In genomic region chr1:116472431-116472961, GRCh38 we compare ENCODE assay signal across 15 cellular contexts.
DNase-seq lines count a peak whose midpoint lies in the region; ATAC-seq and TF ChIP-seq lines count a peak whose summit lies in the region.
"Had no signal": no experiment of that assay in that cellular context is flagged by ENCODE, and none has a peak within 500 bp of the region (broad histone marks: within the 10 kb centered on the region; RNA-seq: fewer than 3 reads in every experiment).

No MANE protein-coding gene starts in this region.

- H3K27ac Mint-ChIP-seq in brain, result peak overlapping the region in 3 of 5 experiments; percentile 54 to 71 (median 65)
- no peak overlapping the region for H3K27ac Mint-ChIP-seq in natural killer cell
- peak overlapping the region in 1 of 10 donors; percentile 5 for H3K27ac Mint-ChIP-seq in naive thymus-derived CD8-positive, alpha-beta T cell
- H3K27ac Mint-ChIP-seq: CD4-positive, CD25-positive, alpha-beta regulatory T cell; stimulated activated naive B cell treated with anti-CD40 and anti-IgM and Interleukin-4, amounts not matched to agents 10 μg/mL and 1 μg/mL and 100 μg/mL, for 72 hours had no signal

- H3K4me1 ChIP-seq in mesenchymal stem cell (ENCODE audit: control insufficient read depth, insufficient read depth, low read depth, low read length), result peaks cover 33% of the 10 kb centered on the region
- H3K4me1 ChIP-seq in gastrocnemius medialis, result peaks cover 27 to 32% of the 10 kb centered on the region in 2 donors

- no peak overlapping the region for H3K4me3 Mint-ChIP-seq in brain
- H3K4me3 Mint-ChIP-seq in natural killer cell, result no peak overlapping the region
- no peak overlapping the region for H3K4me3 Mint-ChIP-seq in naive thymus-derived CD8-positive, alpha-beta T cell
- H3K4me3 Mint-ChIP-seq: CD4-positive, CD25-positive, alpha-beta regulatory T cell; stimulated activated naive B cell treated with anti-CD40 and anti-IgM and Interleukin-4, amounts not matched to agents 10 μg/mL and 1 μg/mL and 100 μg/mL, for 72 hours had no signal

- TF ChIP-seq CTCF in brain (conservative IDR thresholded peaks at IDR 0.05), result no peak
- TF ChIP-seq CTCF in natural killer cell (IDR thresholded peaks at IDR 0.05), result no peak
- TF ChIP-seq CTCF in gastrocnemius medialis (IDR thresholded peaks at IDR 0.05 in 4 of 5, conservative IDR thresholded peaks at IDR 0.05 in 1 of 5), result no peak

- H3K36me3 ChIP-seq in mesenchymal stem cell (ENCODE audit: control insufficient read depth in 1 of 2, insufficient read depth in 2 of 2, low read depth in 1 of 2, low read length in 2 of 2), result no peaks in the 10 kb centered on the region
- H3K36me3 ChIP-seq in gastrocnemius medialis, result no peaks in the 10 kb centered on the region

- H3K4me2 ChIP-seq in mesenchymal stem cell (ENCODE audit: low read length, poor library complexity, severe bottlenecking), result peak overlapping the region; percentile 0

- no peaks in the 10 kb centered on the region for H3K27me3 Mint-ChIP-seq in brain
- no peaks in the 10 kb centered on the region for H3K27me3 Mint-ChIP-seq in natural killer cell (ENCODE audit: low read depth in 2 of 2)
- peaks cover 0 to 5% (median 0%) of the 10 kb centered on the region in 5 donors for H3K27me3 Mint-ChIP-seq in naive thymus-derived CD8-positive, alpha-beta T cell
- H3K27me3 Mint-ChIP-seq: CD4-positive, CD25-positive, alpha-beta regulatory T cell had no signal

- POLR2A ChIA-PET in naive thymus-derived CD8-positive, alpha-beta T cell (lab: Charles Lee), result no interaction called here

- peak; percentile 87 for DNase-seq in Caki2 (ENCODE audit: low read depth)
- DNase-seq in NCI-H2107 (lab: John Stamatoyannopoulos, UW), result peak; percentile 83
- peak; percentile 62 for DNase-seq in mesenchymal stem cell
- DNase-seq in natural killer cell, result no peak
- DNase-seq in gastrocnemius medialis, result no peak
- no peak for DNase-seq in naive thymus-derived CD8-positive, alpha-beta T cell
- DNase-seq: CD4-positive, CD25-positive, alpha-beta regulatory T cell; cortex of kidney; head of caudate nucleus; MV-4-11; stimulated activated CD4-positive, alpha-beta T cell treated with anti-CD3 and anti-CD28 coated beads, Interleukin-15, amount 100 ng/mL, for 24 hours; stimulated activated naive B cell treated with anti-CD40 and anti-IgM and Interleukin-4, amounts not matched to agents 10 μg/mL and 1 μg/mL and 100 μg/mL, for 72 hours had no signal

- H3K27ac ChIP-seq in mesenchymal stem cell (ENCODE audit: low read length, poor library complexity, severe bottlenecking), result peak overlapping the region; percentile 68
- no peak overlapping the region for H3K27ac ChIP-seq in gastrocnemius medialis

- in situ Hi-C loops in Caki2 (cut with HindIII; ENCODE audit: low pct_unique_long_range_greater_than_20kb, low sequenced_read_pairs), result no loop called here
- in situ Hi-C loops in gastrocnemius medialis (cut with MboI; ENCODE audit: low sequenced_read_pairs in 4 of 4), result no loop called here

- H3K4me1 Mint-ChIP-seq in brain (peaks cover 26% of the 10 kb centered on the region), natural killer cell (no peaks in the 10 kb centered on the region)
- peaks cover 0 to 1% (median 0%) of the 10 kb centered on the region in 4 donors for H3K4me1 Mint-ChIP-seq in naive thymus-derived CD8-positive, alpha-beta T cell
- H3K4me1 Mint-ChIP-seq: CD4-positive, CD25-positive, alpha-beta regulatory T cell; stimulated activated naive B cell treated with anti-CD40 and anti-IgM and Interleukin-4, amounts not matched to agents 10 μg/mL and 1 μg/mL and 100 μg/mL, for 72 hours had no signal

- H3K23ac ChIP-seq in mesenchymal stem cell (ENCODE audit: low read length in 2 of 2), result no peak overlapping the region

- H2BK15ac ChIP-seq in mesenchymal stem cell (ENCODE audit: low read depth, poor library complexity, severe bottlenecking), result no peak overlapping the region

- H3K9me3 ChIP-seq in mesenchymal stem cell (ENCODE audit: control insufficient read depth, low read length) (no peaks in the 10 kb centered on the region), gastrocnemius medialis (no peaks in the 10 kb centered on the region)

- H2BK120ac ChIP-seq in mesenchymal stem cell (ENCODE audit: low read depth, low read length), result no peak overlapping the region

- H3K9me3 Mint-ChIP-seq in brain, result peaks cover 0 to 2% (median 0%) of the 10 kb centered on the region in 5 experiments
- no peaks in the 10 kb centered on the region for H3K9me3 Mint-ChIP-seq in natural killer cell
- no peaks in the 10 kb centered on the region for H3K9me3 Mint-ChIP-seq in naive thymus-derived CD8-positive, alpha-beta T cell
- H3K9me3 Mint-ChIP-seq: CD4-positive, CD25-positive, alpha-beta regulatory T cell; stimulated activated naive B cell treated with anti-CD40 and anti-IgM and Interleukin-4, amounts not matched to agents 10 μg/mL and 1 μg/mL and 100 μg/mL, for 72 hours had no signal

- no peak overlapping the region for H3K4me3 ChIP-seq in mesenchymal stem cell (ENCODE audit: insufficient read depth in 1 of 2, low read depth in 1 of 2, low read length in 2 of 2)
- H3K4me3 ChIP-seq in gastrocnemius medialis, result no peak overlapping the region

- ATAC-seq in natural killer cell (no peak), gastrocnemius medialis (no peak), HG03439 (IDR thresholded peaks at IDR 0.05; ENCODE audit: unreplicated experiment) (no peak)
- ATAC-seq in naive thymus-derived CD8-positive, alpha-beta T cell, result no peak
- ATAC-seq: HCT116; stimulated activated naive B cell treated with anti-CD40 and anti-IgM and Interleukin-4, amounts not matched to agents 10 μg/mL and 1 μg/mL and 100 μg/mL, for 72 hours had no signal

- H3K9ac ChIP-seq in mesenchymal stem cell (ENCODE audit: low read length), result no peak overlapping the region

- no peak for TF ChIP-seq POLR2A in gastrocnemius medialis (IDR thresholded peaks at IDR 0.05)

- no peak overlapping the region for H3K18ac ChIP-seq in mesenchymal stem cell (ENCODE audit: low read depth in 1 of 2, low read length in 2 of 2)

- WGBS in mesenchymal stem cell, result 55% methylated on average over 3 of the region's 3 CpGs

- no peak overlapping the region for H3K4ac ChIP-seq in mesenchymal stem cell (ENCODE audit: low read depth in 1 of 2, low read length in 2 of 2)

- no peak overlapping the region for H2BK12ac ChIP-seq in mesenchymal stem cell (ENCODE audit: low read length in 2 of 2)

- intact Hi-C loops in natural killer cell (cut with micrococcal nuclease), result no loop called here
- intact Hi-C loops in gastrocnemius medialis (cut with DNase I; ENCODE audit: low total_unique reads), result loop anchor here (10.0 kb wide), 1 partner anchor 718 kb away; no protein-coding TSS in a partner anchor

- no peaks in the 10 kb centered on the region for H3K79me1 ChIP-seq in mesenchymal stem cell (replicated peaks; ENCODE audit: low read length, poor library complexity, severe bottlenecking)

- H2AK5ac ChIP-seq in mesenchymal stem cell (ENCODE audit: low read length, severe bottlenecking), result no peak overlapping the region

- no peak overlapping the region for H2BK5ac ChIP-seq in mesenchymal stem cell (ENCODE audit: low read depth, low read length, poor library complexity, severe bottlenecking)

- H3K36me3 Mint-ChIP-seq in brain (no peaks in the 10 kb centered on the region), natural killer cell (no peaks in the 10 kb centered on the region)
- H3K36me3 Mint-ChIP-seq in naive thymus-derived CD8-positive, alpha-beta T cell, result peaks cover 0 to 2% (median 0%) of the 10 kb centered on the region in 3 donors
- H3K36me3 Mint-ChIP-seq: stimulated activated naive B cell treated with anti-CD40 and anti-IgM and Interleukin-4, amounts not matched to agents 10 μg/mL and 1 μg/mL and 100 μg/mL, for 72 hours had no signal

- no peak overlapping the region for H2AFZ ChIP-seq in mesenchymal stem cell (ENCODE audit: low read depth, low read length)

- peaks cover 0 to under 1% of the 10 kb centered on the region in 2 experiments for H3K27me3 ChIP-seq in mesenchymal stem cell (ENCODE audit: control insufficient read depth in 1 of 2, insufficient read depth in 1 of 2, low read length in 2 of 2)
- no peaks in the 10 kb centered on the region for H3K27me3 ChIP-seq in gastrocnemius medialis

- no peak overlapping the region for H3K14ac ChIP-seq in mesenchymal stem cell (ENCODE audit: low read length in 2 of 2)

- H4K8ac ChIP-seq in mesenchymal stem cell (ENCODE audit: low read length), result no peak overlapping the region

- no peak overlapping the region for H4K91ac ChIP-seq in mesenchymal stem cell (ENCODE audit: low read length)

Comparison
In these comparisons a context has a peak if more than half of its experiments do, and no peak if none do; other contexts are left out.
1. DNase-seq: peak in Caki2 (single experiment), NCI-H2107 (single experiment) and mesenchymal stem cell (single experiment); none in natural killer cell (single experiment), gastrocnemius medialis (0 of 2) and naive thymus-derived CD8-positive, alpha-beta T cell (0 of 10).
2. H3K27ac Mint-ChIP-seq: peak in brain (3 of 5); none in natural killer cell (0 of 2).